ENCODE assay signal across 17 cellular contexts in genomic region chr1:34631126-34631525, GRCh38.
DNase-seq lines count a peak whose midpoint lies in the region; ATAC-seq and TF ChIP-seq lines count a peak whose summit lies in the region.
"Had no signal": no experiment of that assay in that cellular context is flagged by ENCODE, and none has a peak within 500 bp of the region (broad histone marks: within the 10 kb centered on the region; RNA-seq: fewer than 3 reads in every experiment).

No MANE protein-coding gene starts in this region.

- H3K27ac ChIP-seq in GM23338 (ENCODE audit: low read depth) (no peak overlapping the region), left lung (peak overlapping the region in 1 of 2 donors; percentile 39)
- H3K27ac ChIP-seq: BLaER1, C4-2B, GM23248 had no signal

- no peaks in the 10 kb centered on the region for H3F3A ChIP-seq in GM23338 (replicated peaks; ENCODE audit: low read depth)

- H3K36me3 ChIP-seq in GM23338 (ENCODE audit: insufficient read depth) (no peaks in the 10 kb centered on the region), NT2/D1 (ENCODE audit: insufficient read depth, insufficient read length, low read length) (no peaks in the 10 kb centered on the region), left lung (no peaks in the 10 kb centered on the region)
- H3K36me3 ChIP-seq: BLaER1 had no signal

- H3K36me3 Mint-ChIP-seq in GM23338 (ENCODE audit: low read depth), result no peaks in the 10 kb centered on the region
- H3K36me3 Mint-ChIP-seq: CD4-positive, CD25-positive, alpha-beta regulatory T cell; CD8-positive, alpha-beta T cell had no signal

- H3K4me3 Mint-ChIP-seq in GM23338, result no peak overlapping the region
- H3K4me3 Mint-ChIP-seq: B cell; CD4-positive, CD25-positive, alpha-beta regulatory T cell; CD8-positive, alpha-beta T cell; H9 had no signal

- H2AFZ ChIP-seq in GM23338, result no peak overlapping the region
- H2AFZ ChIP-seq: GM23248 had no signal

- H3K4me1 ChIP-seq in GM23338 (ENCODE audit: insufficient read depth), result peaks cover 10% of the 10 kb centered on the region; the same call in 1 of the 2 replicates
- H3K4me1 ChIP-seq in NT2/D1 (ENCODE audit: insufficient read depth, insufficient read length), result no peaks in the 10 kb centered on the region
- H3K4me1 ChIP-seq in left lung, result no peaks in the 10 kb centered on the region
- H3K4me1 ChIP-seq: BLaER1, Caco-2 had no signal

- ATAC-seq in GM23338 (peak; percentile 81), left lung (peak; percentile 84), Right ventricle myocardium inferior (no peak), GM21529 (IDR thresholded peaks at IDR 0.05; ENCODE audit: unreplicated experiment) (no peak)
- ATAC-seq: CD8-positive, alpha-beta T cell; HCT116 had no signal

- H3K27me3 ChIP-seq in GM23338 (ENCODE audit: insufficient read depth), result no peaks in the 10 kb centered on the region
- peaks cover 4% of the 10 kb centered on the region for H3K27me3 ChIP-seq in NT2/D1 (ENCODE audit: insufficient read depth, insufficient read length)
- no peaks in the 10 kb centered on the region for H3K27me3 ChIP-seq in left lung
- H3K27me3 ChIP-seq: BLaER1 had no signal

- DNase-seq in GM23338 (ENCODE audit: low spot score), result peak; percentile 37
- DNase-seq in NT2/D1 (ENCODE audit: low read depth, low spot score), result peak; percentile 46
- DNase-seq in left lung, result no peak
- no peak for DNase-seq in cardiac septum (ENCODE audit: low spot score)
- DNase-seq in Right ventricle myocardium inferior (ENCODE audit: missing footprints), result no peak
- DNase-seq in NCI-H748 (lab: John Stamatoyannopoulos, UW; ENCODE audit: unreplicated experiment), result no peak
- DNase-seq: Caco-2; CD4-positive, CD25-positive, alpha-beta regulatory T cell; CD8-positive, alpha-beta T cell; DMS153; GM23248; H9 had no signal

- TF ChIP-seq CTCF in GM23338 (conservative IDR thresholded peaks at IDR 0.05; ENCODE audit: low read depth in 2 of 2) (no peak), left lung (IDR thresholded peaks at IDR 0.05) (no peak)

- intact Hi-C loops in left lung (cut with DNase I), result no loop called here
- intact Hi-C loops in cardiac septum (cut with DNase I), result no loop called here
- intact Hi-C loops in Right ventricle myocardium inferior (cut with DNase I), result no loop called here

- H3K27me3 Mint-ChIP-seq in GM23338 (ENCODE audit: insufficient read depth, low read depth, poor library complexity), result no peaks in the 10 kb centered on the region
- H3K27me3 Mint-ChIP-seq: CD4-positive, CD25-positive, alpha-beta regulatory T cell had no signal

- H3K4me2 ChIP-seq in GM23338, result 0 out of 2 replicates have a peak overlapping the region, but pooled peaks have one; percentile 52
- H3K4me2 ChIP-seq: BLaER1 had no signal

- no peaks in the 10 kb centered on the region for H3K9me3 Mint-ChIP-seq in GM23338
- H3K9me3 Mint-ChIP-seq: CD4-positive, CD25-positive, alpha-beta regulatory T cell; CD8-positive, alpha-beta T cell; H9 had no signal

- no peaks in the 10 kb centered on the region for H3K79me2 ChIP-seq in GM23338 (replicated peaks; ENCODE audit: insufficient read depth)

- no peak overlapping the region for H3K27ac Mint-ChIP-seq in GM23338
- H3K27ac Mint-ChIP-seq: B cell; CD4-positive, CD25-positive, alpha-beta regulatory T cell; CD8-positive, alpha-beta T cell had no signal

- H3K9ac ChIP-seq in NT2/D1 (ENCODE audit: insufficient read length, low read depth), result no peak overlapping the region
- H3K9ac ChIP-seq: BLaER1, GM23248 had no signal

- H3K4me3 ChIP-seq in GM23338, result no peak overlapping the region
- no peak overlapping the region for H3K4me3 ChIP-seq in NT2/D1 (ENCODE audit: insufficient read length, low read depth)
- H3K4me3 ChIP-seq in left lung, result no peak overlapping the region
- H3K4me3 ChIP-seq: BLaER1, GM23248 had no signal

- no peaks in the 10 kb centered on the region; the same call in 2 of the 3 replicates for H3K4me1 Mint-ChIP-seq in GM23338
- H3K4me1 Mint-ChIP-seq: B cell; CD4-positive, CD25-positive, alpha-beta regulatory T cell had no signal

- H3K9me3 ChIP-seq in NT2/D1 (ENCODE audit: insufficient read depth, low read length) (no peaks in the 10 kb centered on the region), left lung (no peaks in the 10 kb centered on the region)
- H3K9me3 ChIP-seq: BLaER1, Caco-2 had no signal

- H3K9me2 ChIP-seq in GM23338 (ENCODE audit: insufficient read depth), result peaks cover 11% of the 10 kb centered on the region; the same call in 1 of the 2 replicates

- H4K20me1 ChIP-seq in GM23338 (replicated peaks; ENCODE audit: insufficient read depth), result no peaks in the 10 kb centered on the region
- H4K20me1 ChIP-seq: BLaER1 had no signal

TF ChIP-seq in GM23338, 12 proteins besides CTCF, POLR2A, EP300 and RAD21:
- TF ChIP-seq ZNF462 (CRISPR knock-in tag; IDR thresholded peaks at IDR 0.05), result 0 out of 2 replicates have a peak, but pooled peaks have one; percentile 21
- no peak for TF ChIP-seq EZH2phosphoT487 (IDR thresholded peaks at IDR 0.05; ENCODE audit: unreplicated experiment)

Comparison
In these comparisons a context has a peak if more than half of its experiments do, and no peak if none do; other contexts are left out.
1. ATAC-seq: peak in GM23338 (single experiment) and left lung (single experiment); none in Right ventricle myocardium inferior (single experiment) and GM21529 (single experiment).
2. DNase-seq: peak in GM23338 (single experiment) and NT2/D1 (single experiment); none in left lung (0 of 2), cardiac septum (single experiment), Right ventricle myocardium inferior (single experiment) and NCI-H748 (single experiment).